11 cellular contexts compared by ENCODE assay signal in the genomic region with DNA sequence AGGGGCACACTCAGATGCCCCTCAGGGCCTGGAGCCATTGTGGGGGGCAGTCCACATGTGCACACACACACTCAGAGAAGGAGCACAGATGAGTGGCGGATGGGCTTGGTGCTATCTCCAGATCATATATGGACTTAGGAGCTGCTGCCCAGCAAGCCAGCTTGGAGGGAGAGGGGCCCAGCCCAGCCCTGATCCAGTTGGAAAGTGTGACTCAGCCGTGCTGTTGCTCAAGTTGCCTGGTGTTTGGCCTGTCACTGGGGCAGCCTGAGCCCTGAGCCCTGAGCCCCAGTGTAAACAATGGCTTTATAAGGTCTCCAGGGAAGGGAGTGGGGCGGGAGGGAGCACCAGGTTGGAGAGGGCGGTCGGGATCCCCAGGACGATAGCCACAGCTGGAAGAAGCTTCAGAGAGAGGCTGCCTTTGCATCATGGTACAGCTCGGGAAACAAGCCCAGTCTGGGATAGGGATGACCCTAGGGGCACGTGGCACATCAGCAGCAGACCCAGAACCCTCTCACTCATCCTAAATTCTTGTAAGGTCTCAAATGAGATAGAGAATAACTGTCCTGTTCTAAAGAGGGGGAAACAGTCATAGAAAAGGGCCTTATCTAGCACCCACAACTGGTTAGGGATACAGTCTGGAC. TPM values are rescaled to one million over a fixed set of nuclear protein-coding genes. Genes with fewer than 3 reads are reported as not detected.
DNase-seq lines count a peak whose midpoint lies in the region; TF ChIP-seq lines count a peak whose summit lies in the region.
"Had no signal": no experiment of that assay in that cellular context is flagged by ENCODE, and none has a peak within 500 bp of the region (broad histone marks: within the 10 kb centered on the region; RNA-seq: fewer than 3 reads in every experiment).

No MANE protein-coding gene starts in this region.

- TF ChIP-seq CTCF in ascending aorta (IDR thresholded peaks at IDR 0.05): no peak
- TF ChIP-seq CTCF in right atrium auricular region (IDR thresholded peaks at IDR 0.05): no peak

- H3K9me3 Mint-ChIP-seq in activated T-cell treated with anti-CD3 and anti-CD28 coated beads, Interleukin-2, amount 50 U/mL, for 24 hours: no peaks in the 10 kb centered on the region
- H3K9me3 Mint-ChIP-seq: natural killer cell had no signal

- no peak overlapping the region for H3K4me3 Mint-ChIP-seq in activated T-cell treated with anti-CD3 and anti-CD28 coated beads, Interleukin-2, amount 50 U/mL, for 24 hours
- H3K4me3 Mint-ChIP-seq: activated naive CD8-positive, alpha-beta T cell; natural killer cell had no signal

- H3K27ac ChIP-seq in ascending aorta: peak overlapping the region; percentile 98 to 99
- H3K27ac ChIP-seq in right atrium auricular region: peak overlapping the region; percentile 63 to 80
- H3K27ac ChIP-seq in skeletal muscle tissue (ENCODE audit: low read depth, low read length): peak overlapping the region; percentile 85
- H3K27ac ChIP-seq: SJCRH30 had no signal

- H3K36me3 ChIP-seq in ascending aorta (peaks cover 52 to 57% of the 10 kb centered on the region in 2 donors), right atrium auricular region (peaks cover 54% of the 10 kb centered on the region), skeletal muscle tissue (ENCODE audit: control insufficient read depth in 3 of 3, insufficient read depth in 3 of 3, low read length in 3 of 3) (peaks cover 46 to 56% (median 54%) of the 10 kb centered on the region in 3 donors)

- intact Hi-C loops in ascending aorta (cut with DNase I): loop anchor here (10.0 kb wide), 1 partner anchor 678 kb away; a partner anchor contains a TSS

- H3K9ac ChIP-seq in skeletal muscle tissue (ENCODE audit: low read depth in 1 of 3, low read length in 3 of 3): peak overlapping the region in 2 of 3 donors; percentile 46 to 70

- peaks cover 19% of the 10 kb centered on the region for H3K4me1 Mint-ChIP-seq in activated T-cell treated with anti-CD3 and anti-CD28 coated beads, Interleukin-2, amount 50 U/mL, for 24 hours (ENCODE audit: low read depth)

- H3K27me3 ChIP-seq in ascending aorta (no peaks in the 10 kb centered on the region), right atrium auricular region (no peaks in the 10 kb centered on the region), skeletal muscle tissue (ENCODE audit: control insufficient read depth in 3 of 3, insufficient read depth in 3 of 3, low read length in 3 of 3) (no peaks in the 10 kb centered on the region)
- H3K27me3 ChIP-seq: SJCRH30 had no signal

- no peak overlapping the region for H3K4me3 ChIP-seq in ascending aorta
- no peak overlapping the region for H3K4me3 ChIP-seq in right atrium auricular region
- peak overlapping the region in 1 of 3 donors; percentile 6 for H3K4me3 ChIP-seq in skeletal muscle tissue (ENCODE audit: low read length in 3 of 3)
- H3K4me3 ChIP-seq: SJCRH30 had no signal

- H3K9me3 ChIP-seq in ascending aorta (no peaks in the 10 kb centered on the region), right atrium auricular region (no peaks in the 10 kb centered on the region), skeletal muscle tissue (ENCODE audit: control insufficient read depth in 3 of 3, low read length in 3 of 3) (no peaks in the 10 kb centered on the region)
- H3K9me3 ChIP-seq: SJCRH30 had no signal

- H3K27me3 Mint-ChIP-seq in activated T-cell treated with anti-CD3 and anti-CD28 coated beads, Interleukin-2, amount 50 U/mL, for 24 hours: no peaks in the 10 kb centered on the region
- H3K27me3 Mint-ChIP-seq: activated naive CD8-positive, alpha-beta T cell had no signal

- DNase-seq in GOT3 (lab: John Stamatoyannopoulos, UW): peak; percentile 80
- DNase-seq in ascending aorta (ENCODE audit: low spot score in 2 of 2): peak; percentile 69 to 97
- peak; percentile 94 for DNase-seq in right atrium auricular region (ENCODE audit: low spot score)
- no peak for DNase-seq in NCI-H2029 (lab: John Stamatoyannopoulos, UW)
- no peak for DNase-seq in activated effector memory CD4-positive, alpha-beta T cell treated with anti-CD3 and anti-CD28 coated beads, Interleukin-2, amount 50 U/mL, for 16 hours
- no peak for DNase-seq in activated T-cell treated with anti-CD3 and anti-CD28 coated beads, Interleukin-2, amount 50 U/mL, for 24 hours
- no peak for DNase-seq in OCI-M2 (lab: John Stamatoyannopoulos, UW; ENCODE audit: unreplicated experiment)
- DNase-seq: natural killer cell, SJCRH30 had no signal

- peaks cover 9 to 72% of the 10 kb centered on the region in 2 donors for H3K4me1 ChIP-seq in ascending aorta
- peaks cover 0 to 55% of the 10 kb centered on the region in 2 donors for H3K4me1 ChIP-seq in right atrium auricular region
- peaks cover 22 to 81% (median 60%) of the 10 kb centered on the region in 3 donors for H3K4me1 ChIP-seq in skeletal muscle tissue (ENCODE audit: control insufficient read depth in 3 of 3, insufficient read depth in 3 of 3, low read length in 3 of 3)
- H3K4me1 ChIP-seq: SJCRH30 had no signal

- H3K27ac Mint-ChIP-seq in activated T-cell treated with anti-CD3 and anti-CD28 coated beads, Interleukin-2, amount 50 U/mL, for 24 hours: no peak overlapping the region
- H3K27ac Mint-ChIP-seq: activated naive CD8-positive, alpha-beta T cell; natural killer cell had no signal

- peaks cover under 1% of the 10 kb centered on the region for H3K36me3 Mint-ChIP-seq in activated T-cell treated with anti-CD3 and anti-CD28 coated beads, Interleukin-2, amount 50 U/mL, for 24 hours (ENCODE audit: low read depth)
- H3K36me3 Mint-ChIP-seq: natural killer cell had no signal

RNA-seq across cellular contexts. Expression of a gene that starts 4.8 kb away (rescaled TPM):
- total RNA-seq in ascending aorta (1,262 TPM), right atrium auricular region (100 to 1,000 TPM; 133 to 358 TPM), skeletal muscle tissue (16.2 TPM)

RNA-seq across cellular contexts. Expression of a gene that starts 20.2 kb away (rescaled TPM):
- 1.3 TPM for total RNA-seq in ascending aorta
- total RNA-seq in right atrium auricular region: 10 to 100 TPM; 17.6 to 26.3 TPM
- total RNA-seq in skeletal muscle tissue: not detected
- total RNA-seq: natural killer cell had no signal

RNA-seq across cellular contexts. Expression of a gene that starts 21.4 kb away (rescaled TPM):
- total RNA-seq in ascending aorta (671 TPM), right atrium auricular region (100 to 1,000 TPM in 1 of 2 donors, 10 to 100 TPM in 1; 81.4 to 183 TPM), skeletal muscle tissue (57.9 TPM)

RNA-seq across cellular contexts. Expression of a gene that starts 37.7 kb away (rescaled TPM):
- total RNA-seq in ascending aorta (not detected), right atrium auricular region (not detected), skeletal muscle tissue (not detected)
- total RNA-seq: natural killer cell had no signal

RNA-seq across cellular contexts. Expression of a gene that starts 57.4 kb away (rescaled TPM):
- 29.8 TPM for total RNA-seq in ascending aorta
- total RNA-seq in right atrium auricular region: 10 to 100 TPM; 17.6 to 26.8 TPM
- total RNA-seq in skeletal muscle tissue: 17.2 TPM

Comparison
In these comparisons a context has a peak if more than half of its experiments do, and no peak if none do; other contexts are left out.
1. DNase-seq: peak in GOT3 (single experiment), ascending aorta (2 of 2) and right atrium auricular region (single experiment); none in NCI-H2029 (single experiment), activated effector memory CD4-positive, alpha-beta T cell treated with anti-CD3 and anti-CD28 coated beads, Interleukin-2, amount 50 U/mL, for 16 hours (single experiment), activated T-cell treated with anti-CD3 and anti-CD28 coated beads, Interleukin-2, amount 50 U/mL, for 24 hours (single experiment) and OCI-M2 (single experiment).
2. Peak in every context shown above with its lines, with median percentiles within 50 percentile points of each other: H3K27ac ChIP-seq.